In the genomic region with DNA sequence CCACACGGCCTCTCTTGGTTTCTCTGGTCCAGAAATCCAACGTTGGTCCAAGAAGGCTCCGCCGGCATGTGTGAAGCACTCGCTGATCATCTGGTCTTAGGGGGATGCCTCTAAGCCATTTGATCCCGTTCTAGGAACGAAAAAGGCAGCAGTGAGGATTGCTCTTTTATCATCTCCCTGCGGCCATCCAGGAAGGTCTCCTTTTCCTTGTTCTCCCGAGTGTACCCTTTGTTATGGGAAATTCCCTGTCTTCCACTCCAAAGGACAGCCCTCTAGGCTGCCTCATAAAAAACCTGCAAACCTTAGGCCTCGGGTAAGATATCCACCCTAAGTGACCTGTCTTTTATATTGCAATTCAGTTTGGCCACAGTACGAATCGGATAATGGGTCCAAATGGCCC, we compare ENCODE assay signal across 20 cellular contexts.
"Had no signal": no experiment of that assay in that cellular context is flagged by ENCODE, and none has a peak within 500 bp of the region (broad histone marks: within the 10 kb centered on the region; RNA-seq: fewer than 3 reads in every experiment).

No MANE protein-coding gene starts in this region.

- H3K36me3 ChIP-seq: breast epithelium had no signal

- H3K27me3 ChIP-seq: breast epithelium had no signal

- H3K4me1 ChIP-seq: breast epithelium had no signal

- H3K4me3 ChIP-seq: breast epithelium had no signal

- DNase-seq: activated B cell treated with CpG ODN at 0.5 μM for 24 hours; activated CD4-positive, alpha-beta memory T cell treated with anti-CD3 and anti-CD28 coated beads, Interleukin-2, amount 10 ng/mL, durations not matched to agents 7 days and 5 days; activated CD4-positive, alpha-beta T cell treated with anti-CD3 and anti-CD28 coated beads for 1 hour; activated CD4-positive, alpha-beta T cell treated with anti-CD3 and anti-CD28 coated beads, Interleukin-2, amount 50 U/mL, for 1 hour; activated effector memory CD4-positive, alpha-beta T cell treated with Interleukin-2 at 50 U/mL for 16 hours; activated naive CD4-positive, alpha-beta T cell; activated T-cell treated with anti-CD3 and anti-CD28 coated beads for 4 hours; aorta; caudate nucleus; Kasumi-1; NCI-H1105 treated with DMSO at 0.1 percent for 48 hours; NCI-H1436 treated with DMSO at 0.1 percent for 48 hours; NCI-H187; NCI-H2081; NCI-H446; NCI-H524; SIG-M5; T-helper 17 cell; T-helper 9 cell had no signal

- H3K27ac ChIP-seq: breast epithelium had no signal

- ATAC-seq: T-helper 17 cell had no signal
